Comparison of ENCODE assay signal across 22 cellular contexts in genomic region chr3:27195059-27195458, GRCh38.
A peak's percentile ranks its signal among the peaks of the same experiment; 100 is the strongest.
DNase-seq lines count a peak whose midpoint lies in the region; ATAC-seq, FAIRE-seq and TF ChIP-seq lines count a peak whose summit lies in the region.
"Had no signal": no experiment of that assay in that cellular context is flagged by ENCODE, and none has a peak within 500 bp of the region (broad histone marks: within the 10 kb centered on the region; RNA-seq: fewer than 3 reads in every experiment).

No MANE protein-coding gene starts in this region.

- H3K36me3 ChIP-seq in PC-3 (ENCODE audit: low read depth, low read length) (no peaks in the 10 kb centered on the region), endothelial cell of umbilical vein (ENCODE audit: control insufficient read depth in 2 of 2, extremely low read depth in 1 of 2, insufficient read depth in 2 of 2, low read length in 2 of 2) (no peaks in the 10 kb centered on the region), pancreas (no peaks in the 10 kb centered on the region)
- H3K36me3 ChIP-seq: ascending aorta, colonic mucosa, left lung, neural progenitor cell, SJCRH30 had no signal

- no peaks in the 10 kb centered on the region for H3K27me3 Mint-ChIP-seq in activated T-cell treated with anti-CD3 and anti-CD28 coated beads, Interleukin-2, amount 50 U/mL, for 4 hours (ENCODE audit: low read depth)
- H3K27me3 Mint-ChIP-seq: activated naive CD4-positive, alpha-beta T cell treated with anti-CD3 and anti-CD28 coated beads, Interleukin-2, amount 10 ng/mL, durations not matched to agents 7 days and 5 days; CD4-positive, alpha-beta memory T cell had no signal

- H3K9me3 Mint-ChIP-seq in activated T-cell treated with anti-CD3 and anti-CD28 coated beads, Interleukin-2, amount 50 U/mL, for 4 hours: no peaks in the 10 kb centered on the region
- H3K9me3 Mint-ChIP-seq: activated naive CD4-positive, alpha-beta T cell treated with anti-CD3 and anti-CD28 coated beads, Interleukin-2, amount 10 ng/mL, durations not matched to agents 7 days and 5 days; stimulated activated effector memory CD8-positive, alpha-beta T cell treated with anti-CD3 and anti-CD28 coated beads, Interleukin-12 subunit alpha, Interleukin-12 subunit beta, amount 100 ng/mL, for 72 hours had no signal

- POLR2A ChIA-PET in PC-3 (lab: Charles Lee; ENCODE audit: unreplicated experiment) (no interaction called here), endothelial cell of umbilical vein (lab: Charles Lee) (no interaction called here)

- H3K79me2 ChIP-seq in PC-3 (ENCODE audit: low read length): no peaks in the 10 kb centered on the region
- H3K79me2 ChIP-seq in endothelial cell of umbilical vein (ENCODE audit: control insufficient read depth, insufficient read depth, low read length): no peaks in the 10 kb centered on the region

- H3K9me3 ChIP-seq in PC-3 (ENCODE audit: low read length) (no peaks in the 10 kb centered on the region), endothelial cell of umbilical vein (replicated peaks; ENCODE audit: control insufficient read depth, insufficient read depth, low read length) (no peaks in the 10 kb centered on the region), pancreas (no peaks in the 10 kb centered on the region)
- H3K9me3 ChIP-seq: ascending aorta, colonic mucosa, SJCRH30, testis had no signal

- H3K4me3 Mint-ChIP-seq in activated T-cell treated with anti-CD3 and anti-CD28 coated beads, Interleukin-2, amount 50 U/mL, for 4 hours: no peak overlapping the region
- H3K4me3 Mint-ChIP-seq: activated CD8-positive, alpha-beta T cell treated with anti-CD3 and anti-CD28 coated beads for 36 hours; activated naive CD4-positive, alpha-beta T cell treated with anti-CD3 and anti-CD28 coated beads, Interleukin-2, amount 10 ng/mL, durations not matched to agents 7 days and 5 days; CD4-positive, alpha-beta memory T cell; neural progenitor cell; stimulated activated effector memory CD8-positive, alpha-beta T cell treated with anti-CD3 and anti-CD28 coated beads, Interleukin-12 subunit alpha, Interleukin-12 subunit beta, amount 100 ng/mL, for 72 hours had no signal

- H4K20me1 ChIP-seq in PC-3 (ENCODE audit: low read length) (no peaks in the 10 kb centered on the region), endothelial cell of umbilical vein (replicated peaks; ENCODE audit: control insufficient read depth, extremely low read depth, insufficient read depth, low read length) (no peaks in the 10 kb centered on the region)

- BruUV-seq in PC-3 (replicated peaks; lab: Mats Ljungman, UMichigan): no TSS peak
- BruUV-seq in endothelial cell of umbilical vein (replicated peaks; lab: Mats Ljungman, UMichigan): no TSS peak

- no peak overlapping the region for H3K9ac ChIP-seq in PC-3 (ENCODE audit: low read length)
- no peak overlapping the region for H3K9ac ChIP-seq in endothelial cell of umbilical vein (replicated peaks; ENCODE audit: extremely low read depth, insufficient read depth, low read length)
- H3K9ac ChIP-seq: neural progenitor cell had no signal

- ATAC-seq in PC-3 (no peak), pancreas (no peak), esophagus mucosa (no peak)
- no peak for ATAC-seq in activated T-cell treated with anti-CD3 and anti-CD28 coated beads, Interleukin-2, amount 50 U/mL, for 4 hours
- ATAC-seq: activated CD8-positive, alpha-beta T cell treated with anti-CD3 and anti-CD28 coated beads for 36 hours; left lung; stimulated activated effector memory CD8-positive, alpha-beta T cell treated with anti-CD3 and anti-CD28 coated beads, Interleukin-12 subunit alpha, Interleukin-12 subunit beta, amount 100 ng/mL, for 72 hours had no signal

- no peaks in the 10 kb centered on the region for H3K9me2 ChIP-seq in PC-3 (replicated peaks; ENCODE audit: low read length)

- CTCF ChIA-PET in PC-3 (lab: Charles Lee): no interaction called here
- CTCF ChIA-PET in endothelial cell of umbilical vein (lab: Charles Lee): interaction anchor here (0.7 kb wide), 1 partner anchor 34 kb away, joined by 3 read pairs; no protein-coding TSS in a partner anchor

- H3K4me1 Mint-ChIP-seq in activated T-cell treated with anti-CD3 and anti-CD28 coated beads, Interleukin-2, amount 50 U/mL, for 4 hours (ENCODE audit: low read depth): no peaks in the 10 kb centered on the region
- H3K4me1 Mint-ChIP-seq: activated naive CD4-positive, alpha-beta T cell treated with anti-CD3 and anti-CD28 coated beads, Interleukin-2, amount 10 ng/mL, durations not matched to agents 7 days and 5 days; CD4-positive, alpha-beta memory T cell; neural progenitor cell; stimulated activated effector memory CD8-positive, alpha-beta T cell treated with anti-CD3 and anti-CD28 coated beads, Interleukin-12 subunit alpha, Interleukin-12 subunit beta, amount 100 ng/mL, for 72 hours had no signal

- H2AFZ ChIP-seq in PC-3 (ENCODE audit: low read length) (no peak overlapping the region), endothelial cell of umbilical vein (ENCODE audit: low read depth, low read length) (no peak overlapping the region)
- H2AFZ ChIP-seq: neural progenitor cell had no signal

- intact Hi-C loops in PC-3 (cut with micrococcal nuclease): no loop called here
- intact Hi-C loops in endothelial cell of umbilical vein (cut with micrococcal nuclease): no loop called here
- intact Hi-C loops in pancreas (cut with DNase I): no loop called here

- H3K4me2 ChIP-seq in PC-3 (ENCODE audit: low read length) (no peak overlapping the region), endothelial cell of umbilical vein (ENCODE audit: insufficient read depth, low read length) (no peak overlapping the region)
- H3K4me2 ChIP-seq: neural progenitor cell had no signal

- dilution Hi-C loops in endothelial cell of umbilical vein (cut with MboI; ENCODE audit: extremely low pct_ligation_motif_present, low sequenced_read_pairs): no loop called here

- TF ChIP-seq POLR2A in endothelial cell of umbilical vein (IDR thresholded peaks at IDR 0.05; ENCODE audit: low read depth, low read length): no peak

- no peaks in the 10 kb centered on the region for H3K36me3 Mint-ChIP-seq in activated T-cell treated with anti-CD3 and anti-CD28 coated beads, Interleukin-2, amount 50 U/mL, for 4 hours (ENCODE audit: insufficient read depth)
- H3K36me3 Mint-ChIP-seq: activated naive CD4-positive, alpha-beta T cell treated with anti-CD3 and anti-CD28 coated beads, Interleukin-2, amount 10 ng/mL, durations not matched to agents 7 days and 5 days; CD4-positive, alpha-beta memory T cell; stimulated activated effector memory CD8-positive, alpha-beta T cell treated with anti-CD3 and anti-CD28 coated beads, Interleukin-12 subunit alpha, Interleukin-12 subunit beta, amount 100 ng/mL, for 72 hours had no signal

- no peak for TF ChIP-seq CTCF in PC-3 (conservative IDR thresholded peaks at IDR 0.05; ENCODE audit: low read depth, low read length)
- TF ChIP-seq CTCF in endothelial cell of umbilical vein (IDR thresholded peaks at IDR 0.05; ENCODE audit: extremely low read depth in 1 of 2, insufficient read depth in 1 of 2, low read depth in 1 of 2, low read length in 2 of 2): no peak
- no peak for TF ChIP-seq CTCF in pancreas (IDR thresholded peaks at IDR 0.05)

- H3F3A ChIP-seq in PC-3 (ENCODE audit: low read length, unreplicated experiment): no peaks in the 10 kb centered on the region

- peaks cover 7% of the 10 kb centered on the region for H3K4me1 ChIP-seq in PC-3 (ENCODE audit: insufficient read depth, low read length)
- no peaks in the 10 kb centered on the region for H3K4me1 ChIP-seq in endothelial cell of umbilical vein (ENCODE audit: control insufficient read depth, extremely low read depth, insufficient read depth, low read length)
- H3K4me1 ChIP-seq in pancreas: no peaks in the 10 kb centered on the region
- H3K4me1 ChIP-seq: ascending aorta, colonic mucosa, left lung, neural progenitor cell, testis had no signal

- FAIRE-seq in endothelial cell of umbilical vein (lab: Jason Lieb, UNC) (no peak), pancreas (lab: Jason Lieb, UNC) (peak; percentile 17)

- no peak overlapping the region for H3K4me3 ChIP-seq in PC-3 (ENCODE audit: low read length)
- H3K4me3 ChIP-seq in endothelial cell of umbilical vein (replicated peaks in 1 of 3; ENCODE audit: insufficient read depth in 1 of 3, low read depth in 1 of 3, low read length in 3 of 3): no peak overlapping the region
- H3K4me3 ChIP-seq in pancreas: no peak overlapping the region
- H3K4me3 ChIP-seq: ascending aorta, colonic mucosa, left lung, neural progenitor cell, SJCRH30, testis had no signal

- H3K27me3 ChIP-seq in PC-3 (ENCODE audit: low read length) (no peaks in the 10 kb centered on the region), endothelial cell of umbilical vein (ENCODE audit: control insufficient read depth in 2 of 2, insufficient read depth in 2 of 2, low read length in 2 of 2) (no peaks in the 10 kb centered on the region), pancreas (no peaks in the 10 kb centered on the region)
- H3K27me3 ChIP-seq: ascending aorta, colonic mucosa, left lung, neural progenitor cell, SJCRH30, testis had no signal

- no peaks in the 10 kb centered on the region for H3K9me1 ChIP-seq in endothelial cell of umbilical vein (replicated peaks; ENCODE audit: control insufficient read depth, extremely low read depth, insufficient read depth, low read length)

- DNase-seq in EL (peak; percentile 38), PC-3 (peak; percentile 18), endothelial cell of umbilical vein (ENCODE audit: low read depth, low spot score) (peak; percentile 25), pancreas (no peak)
- no peak for DNase-seq in effector CD4-positive, alpha-beta T cell
- DNase-seq in activated T-cell treated with anti-CD3 and anti-CD28 coated beads, Interleukin-2, amount 50 U/mL, for 4 hours: no peak
- DNase-seq: activated CD4-positive, CD25-positive, alpha-beta regulatory T cell; activated CD8-positive, alpha-beta T cell treated with anti-CD3 and anti-CD28 coated beads for 36 hours; activated naive CD4-positive, alpha-beta T cell treated with anti-CD3 and anti-CD28 coated beads, Interleukin-2, amount 10 ng/mL, durations not matched to agents 7 days and 5 days; activated T-cell treated with anti-CD3 and anti-CD28 coated beads, Interleukin-2, amount 50 U/mL, for 1 hour; CD4-positive, alpha-beta memory T cell; colonic mucosa; DND-41; left lung; NCI-H748 treated with DMSO at 0.1 percent for 48 hours; OCI-M1; testis had no signal

- H3K27ac ChIP-seq in PC-3 (ENCODE audit: low read length): no peak overlapping the region
- no peak overlapping the region for H3K27ac ChIP-seq in endothelial cell of umbilical vein (ENCODE audit: insufficient read depth, low read depth, low read length)
- no peak overlapping the region for H3K27ac ChIP-seq in pancreas
- H3K27ac ChIP-seq: ascending aorta, colonic mucosa, left lung, neural progenitor cell, SJCRH30, testis had no signal

TF ChIP-seq in endothelial cell of umbilical vein, 7 proteins besides CTCF, POLR2A, EP300 and RAD21 (continues in another document):
- TF ChIP-seq POLR2AphosphoS5 (IDR thresholded peaks at IDR 0.05; ENCODE audit: insufficient read depth, low read depth, low read length): no peak
- no peak for TF ChIP-seq JUN (IDR thresholded peaks at IDR 0.05; ENCODE audit: borderline replicate concordance, insufficient read depth, insufficient read length, low read depth)
- no peak for TF ChIP-seq MYC (IDR thresholded peaks at IDR 0.05; ENCODE audit: low read depth, low read length)
- TF ChIP-seq GATA2 (IDR thresholded peaks at IDR 0.05; ENCODE audit: insufficient read depth, insufficient read length, low read depth, low read length): no peak
- TF ChIP-seq EZH2 (IDR thresholded peaks at IDR 0.05; ENCODE audit: borderline replicate concordance, low read depth, low read length, severe bottlenecking): no peak

Comparison
In these comparisons a context has a peak if more than half of its experiments do, and no peak if none do; other contexts are left out.
1. DNase-seq: peak in EL (single experiment), PC-3 (single experiment) and endothelial cell of umbilical vein (single experiment); none in pancreas (0 of 6), effector CD4-positive, alpha-beta T cell (single experiment) and activated T-cell treated with anti-CD3 and anti-CD28 coated beads, Interleukin-2, amount 50 U/mL, for 4 hours (single experiment).